Comparison of ENCODE assay signal across 7 cellular contexts in genomic region chr14:50041980-50042379, GRCh38.
"Had no signal": no experiment of that assay in that cellular context is flagged by ENCODE, and none has a peak within 500 bp of the region (broad histone marks: within the 10 kb centered on the region; RNA-seq: fewer than 3 reads in every experiment).

No MANE protein-coding gene starts in this region.

- H3K36me3 ChIP-seq: colonic mucosa, pancreas, stomach had no signal

- H3K9me3 ChIP-seq: colonic mucosa, pancreas, stomach had no signal

- H3K27ac ChIP-seq: colonic mucosa, pancreas had no signal

- DNase-seq: activated gamma-delta T cell; colonic mucosa; effector CD4-positive, alpha-beta T cell; pancreas; stimulated activated CD4-positive, alpha-beta T cell treated with anti-CD3 and anti-CD28 coated beads, Interleukin-4, amount 100 ng/mL, for 1 hour; stimulated activated CD8-positive, alpha-beta memory T cell treated with anti-CD3 and anti-CD28 coated beads, Interleukin-4, amount 100 ng/mL, for 48 hours; stomach had no signal

- H3K4me3 ChIP-seq: colonic mucosa, pancreas, stomach had no signal

- H3K27me3 ChIP-seq: colonic mucosa, pancreas, stomach had no signal

- ATAC-seq: pancreas had no signal
